ENCODE assay signal across 22 cellular contexts in genomic region chr22:49437356-49437755, GRCh38.
"Had no signal": no experiment of that assay in that cellular context is flagged by ENCODE, and none has a peak within 500 bp of the region (broad histone marks: within the 10 kb centered on the region; RNA-seq: fewer than 3 reads in every experiment).

No MANE protein-coding gene starts in this region.

- H3K36me3 ChIP-seq: colonic mucosa, esophagus squamous epithelium, gastrocnemius medialis, heart right ventricle, left lung, lower lobe of right lung had no signal

- H3K4me1 ChIP-seq: colonic mucosa, esophagus squamous epithelium, gastrocnemius medialis, heart right ventricle, left lung, lower lobe of right lung had no signal

- H3K27ac ChIP-seq: colonic mucosa, epithelial cell of prostate, esophagus squamous epithelium, gastrocnemius medialis, heart right ventricle, left lung, lower lobe of right lung had no signal

- ATAC-seq: effector memory CD8-positive, alpha-beta T cell; esophagus mucosa; gastrocnemius medialis; heart right ventricle; left cardiac atrium; left lung; left ventricle myocardium superior; lower lobe of right lung had no signal

- H3K27me3 ChIP-seq: colonic mucosa, gastrocnemius medialis had no signal

- H3K27ac Mint-ChIP-seq: dendritic cell treated with granulocyte-macrophage colony-stimulating factor and Interleukin-4, amounts not matched to agents 40 ng/mL and 50 ng/mL, for 4 days; effector memory CD8-positive, alpha-beta T cell; endodermal cell had no signal

- H3K4me1 Mint-ChIP-seq: endodermal cell had no signal

- H3K4me3 ChIP-seq: colonic mucosa, esophagus squamous epithelium, gastrocnemius medialis, heart right ventricle, left lung, lower lobe of right lung had no signal

- H3K4me3 Mint-ChIP-seq: dendritic cell treated with granulocyte-macrophage colony-stimulating factor and Interleukin-4, amounts not matched to agents 40 ng/mL and 50 ng/mL, for 4 days; effector memory CD8-positive, alpha-beta T cell; endodermal cell had no signal

- DNase-seq: colonic mucosa; cortex of kidney; effector CD8-positive, alpha-beta T cell; effector memory CD8-positive, alpha-beta T cell; erythroblast; esophagus squamous epithelium; foreskin fibroblast; foreskin melanocyte; gastrocnemius medialis; glutamatergic neuron; heart right ventricle; hippocampal formation; left cardiac atrium; left lung; left ventricle myocardium superior; lower lobe of right lung; mesenchymal stem cell; midbrain had no signal

- H3K9me3 ChIP-seq: colonic mucosa, gastrocnemius medialis, lower lobe of right lung had no signal

- H3K9me3 Mint-ChIP-seq: dendritic cell treated with granulocyte-macrophage colony-stimulating factor and Interleukin-4, amounts not matched to agents 40 ng/mL and 50 ng/mL, for 4 days; effector memory CD8-positive, alpha-beta T cell had no signal
